In genomic region chr11:81570669-81571068, GRCh38 we compare ENCODE assay signal across 32 cellular contexts.
"Had no signal": no experiment of that assay in that cellular context is flagged by ENCODE, and none has a peak within 500 bp of the region (broad histone marks: within the 10 kb centered on the region; RNA-seq: fewer than 3 reads in every experiment).

No MANE protein-coding gene starts in this region.

- H3K4me1 Mint-ChIP-seq: activated CD4-positive, alpha-beta T cell treated with anti-CD3 and anti-CD28 coated beads for 36 hours; activated CD4-positive, alpha-beta T cell treated with anti-CD3 and anti-CD28 coated beads, Interleukin-2, amount 10 ng/mL, durations not matched to agents 7 days and 5 days; activated naive CD4-positive, alpha-beta T cell treated with anti-CD3 and anti-CD28 coated beads, Interleukin-2, amount 50 U/mL, for 24 hours; activated naive CD8-positive, alpha-beta T cell treated with anti-CD3 and anti-CD28 coated beads, Interleukin-2, amount 10 ng/mL, durations not matched to agents 7 days and 5 days had no signal

- H3K9me3 Mint-ChIP-seq: activated CD4-positive, alpha-beta T cell treated with anti-CD3 and anti-CD28 coated beads, Interleukin-2, amount 10 ng/mL, durations not matched to agents 7 days and 5 days; activated naive CD4-positive, alpha-beta T cell treated with anti-CD3 and anti-CD28 coated beads, Interleukin-2, amount 50 U/mL, for 24 hours; activated naive CD8-positive, alpha-beta T cell treated with anti-CD3 and anti-CD28 coated beads, Interleukin-2, amount 10 ng/mL, durations not matched to agents 7 days and 5 days; activated T-cell treated with anti-CD3 and anti-CD28 coated beads, Interleukin-2, amount 50 U/mL, for 24 hours; activated T-helper 2 cell treated with anti-CD3 and anti-CD28 coated beads, Interferon-gamma antibody, Interleukin-2, Interleukin-4, amounts not matched to agents 10 μg/mL and 5 μg/mL and 100 μg/mL, durations not matched to agents 14 hours and 24 hours and 36 hours; T-helper 1 cell treated with Interleukin-12 subunit alpha and Interleukin-12 subunit beta and Interleukin-4 antibody, amounts not matched to agents 30 μg/mL and 1 μg/mL, for 36 hours; T-helper 2 cell treated with Interferon-gamma antibody and Interleukin-4, amounts not matched to agents 5 μg/mL and 100 μg/mL, for 36 hours had no signal

- H3K36me3 Mint-ChIP-seq: activated naive CD4-positive, alpha-beta T cell treated with anti-CD3 and anti-CD28 coated beads, Interleukin-2, amount 50 U/mL, for 24 hours; activated naive CD8-positive, alpha-beta T cell treated with anti-CD3 and anti-CD28 coated beads, Interleukin-2, amount 10 ng/mL, durations not matched to agents 7 days and 5 days had no signal

- H3K27ac ChIP-seq: ascending aorta, breast epithelium, SJSA1 had no signal

- H3K36me3 ChIP-seq: ascending aorta, breast epithelium, SJSA1 had no signal

- H3K4me3 ChIP-seq: ascending aorta, breast epithelium, SJSA1 had no signal

- H3K27ac Mint-ChIP-seq: activated CD4-positive, alpha-beta T cell treated with anti-CD3 and anti-CD28 coated beads for 36 hours; activated CD4-positive, alpha-beta T cell treated with anti-CD3 and anti-CD28 coated beads, Interleukin-2, amount 10 ng/mL, durations not matched to agents 7 days and 5 days; activated CD8-positive, alpha-beta T cell treated with anti-CD3 and anti-CD28 coated beads, Interleukin-2, amount 10 ng/mL, durations not matched to agents 7 days and 5 days; activated naive CD4-positive, alpha-beta T cell treated with anti-CD3 and anti-CD28 coated beads, Interleukin-2, amount 50 U/mL, for 24 hours; activated naive CD8-positive, alpha-beta T cell treated with anti-CD3 and anti-CD28 coated beads, Interleukin-2, amount 10 ng/mL, durations not matched to agents 7 days and 5 days; activated T-cell treated with anti-CD3 and anti-CD28 coated beads, Interleukin-2, amount 50 U/mL, for 24 hours; activated T-helper 2 cell treated with anti-CD3 and anti-CD28 coated beads, Interferon-gamma antibody, Interleukin-2, Interleukin-4, amounts not matched to agents 10 μg/mL and 5 μg/mL and 100 μg/mL, durations not matched to agents 14 hours and 24 hours and 36 hours; T-helper 1 cell treated with Interleukin-12 subunit alpha and Interleukin-12 subunit beta and Interleukin-4 antibody, amounts not matched to agents 30 μg/mL and 1 μg/mL, for 36 hours; T-helper 2 cell treated with Interferon-gamma antibody and Interleukin-4, amounts not matched to agents 5 μg/mL and 100 μg/mL, for 36 hours had no signal

- H3K9me3 ChIP-seq: ascending aorta, breast epithelium, SJSA1, SK-N-SH had no signal

- H3K27me3 ChIP-seq: ascending aorta, breast epithelium, SJSA1 had no signal

- H3K4me3 Mint-ChIP-seq: activated CD4-positive, alpha-beta T cell treated with anti-CD3 and anti-CD28 coated beads for 36 hours; activated CD4-positive, alpha-beta T cell treated with anti-CD3 and anti-CD28 coated beads, Interleukin-2, amount 10 ng/mL, durations not matched to agents 7 days and 5 days; activated CD8-positive, alpha-beta T cell treated with anti-CD3 and anti-CD28 coated beads, Interleukin-2, amount 10 ng/mL, durations not matched to agents 7 days and 5 days; activated naive CD4-positive, alpha-beta T cell treated with anti-CD3 and anti-CD28 coated beads, Interleukin-2, amount 50 U/mL, for 24 hours; activated naive CD8-positive, alpha-beta T cell treated with anti-CD3 and anti-CD28 coated beads, Interleukin-2, amount 10 ng/mL, durations not matched to agents 7 days and 5 days; activated T-cell treated with anti-CD3 and anti-CD28 coated beads, Interleukin-2, amount 50 U/mL, for 24 hours; T-helper 1 cell treated with Interleukin-12 subunit alpha and Interleukin-12 subunit beta and Interleukin-4 antibody, amounts not matched to agents 30 μg/mL and 1 μg/mL, for 36 hours; T-helper 2 cell treated with Interferon-gamma antibody and Interleukin-4, amounts not matched to agents 5 μg/mL and 100 μg/mL, for 36 hours had no signal

- H3K9ac ChIP-seq: SK-N-SH had no signal

- H3K4me2 ChIP-seq: SK-N-SH had no signal

- H3K4me1 ChIP-seq: ascending aorta, breast epithelium, SJSA1 had no signal

- DNase-seq: activated CD4-positive, alpha-beta T cell treated with anti-CD3 and anti-CD28 coated beads for 36 hours; activated CD4-positive, alpha-beta T cell treated with anti-CD3 and anti-CD28 coated beads, Interleukin-2, amount 10 ng/mL, durations not matched to agents 7 days and 5 days; activated CD4-positive, alpha-beta T cell treated with anti-CD3 and anti-CD28 coated beads, Interleukin-2, amount 50 U/mL, for 48 hours; activated CD8-positive, alpha-beta T cell treated with anti-CD3 and anti-CD28 coated beads, Interleukin-2, amount 10 ng/mL, durations not matched to agents 7 days and 5 days; activated gamma-delta T cell; activated naive CD4-positive, alpha-beta T cell treated with Interleukin-2 at 50 U/mL for 16 hours; activated naive CD8-positive, alpha-beta T cell treated with anti-CD3 and anti-CD28 coated beads, Interleukin-2, amount 10 ng/mL, durations not matched to agents 7 days and 5 days; activated T-cell treated with anti-CD3 and anti-CD28 coated beads, Interleukin-2, amount 50 U/mL, for 24 hours; amygdala; Karpas-422; NCI-H1048; NCI-H1105 treated with DMSO at 0.1 percent for 48 hours; NCI-H1436; NCI-H1694; NCI-H1930; NCI-H2171 treated with DMSO at 0.1 percent for 48 hours; NCI-H2227 treated with DMSO at 0.1 percent for 48 hours; NCI-H446; NCI-H510A treated with DMSO at 0.1 percent for 48 hours; NCI-H526 treated with DMSO at 0.1 percent for 48 hours; RPMI8226; SHP77 treated with DMSO at 0.1 percent for 48 hours; SK-N-SH had no signal

- ATAC-seq: activated CD4-positive, alpha-beta T cell treated with anti-CD3 and anti-CD28 coated beads for 36 hours; activated CD4-positive, CD25-positive, alpha-beta regulatory T cell treated with anti-CD3 and anti-CD28 coated beads, Interleukin-2, amount 50 U/mL, for 24 hours; activated CD8-positive, alpha-beta T cell treated with anti-CD3 and anti-CD28 coated beads, Interleukin-2, amount 10 ng/mL, durations not matched to agents 7 days and 5 days; Panc1 had no signal

- H3K27me3 Mint-ChIP-seq: activated CD4-positive, alpha-beta T cell treated with anti-CD3 and anti-CD28 coated beads for 36 hours; activated CD4-positive, alpha-beta T cell treated with anti-CD3 and anti-CD28 coated beads, Interleukin-2, amount 10 ng/mL, durations not matched to agents 7 days and 5 days; activated naive CD4-positive, alpha-beta T cell treated with anti-CD3 and anti-CD28 coated beads, Interleukin-2, amount 50 U/mL, for 24 hours; activated naive CD8-positive, alpha-beta T cell treated with anti-CD3 and anti-CD28 coated beads, Interleukin-2, amount 10 ng/mL, durations not matched to agents 7 days and 5 days; activated T-cell treated with anti-CD3 and anti-CD28 coated beads, Interleukin-2, amount 50 U/mL, for 24 hours had no signal
